ENCODE assay signal across 11 cellular contexts in the genomic region with DNA sequence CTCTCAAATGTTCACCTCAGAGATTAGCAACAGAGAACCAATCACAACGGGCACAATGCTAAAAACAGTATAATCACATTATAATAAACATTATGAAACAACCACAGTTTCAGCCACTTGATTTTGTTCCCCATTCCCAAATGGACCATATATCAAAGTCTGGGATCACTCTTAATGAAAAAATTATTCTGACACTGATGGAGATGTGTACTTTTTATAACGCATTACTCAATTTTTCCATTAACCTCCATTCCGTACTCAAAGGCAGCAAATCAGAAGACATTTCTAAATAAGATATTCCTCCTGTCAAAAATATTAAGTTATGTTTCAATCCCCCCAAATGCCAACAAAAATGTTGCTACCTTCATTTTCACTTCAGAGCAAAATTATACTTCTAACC. TPM values are rescaled to one million over a fixed set of nuclear protein-coding genes. Genes with fewer than 3 reads are reported as not detected.
DNase-seq lines count a peak whose midpoint lies in the region; ATAC-seq, FAIRE-seq and TF ChIP-seq lines count a peak whose summit lies in the region.
"Had no signal": no experiment of that assay in that cellular context is flagged by ENCODE, and none has a peak within 500 bp of the region (broad histone marks: within the 10 kb centered on the region; RNA-seq: fewer than 3 reads in every experiment).

No MANE protein-coding gene starts in this region.

- peaks cover 66% of the 10 kb centered on the region for H3K36me3 Mint-ChIP-seq in activated T-cell treated with anti-CD3 and anti-CD28 coated beads, Interleukin-2, amount 50 U/mL, for 24 hours (ENCODE audit: low read depth)
- H3K36me3 Mint-ChIP-seq in activated CD8-positive, alpha-beta T cell treated with anti-CD3 and anti-CD28 coated beads for 36 hours (ENCODE audit: low read depth): peaks cover 51% of the 10 kb centered on the region

- no peak for DNase-seq in activated T-cell treated with anti-CD3 and anti-CD28 coated beads, Interleukin-2, amount 50 U/mL, for 24 hours
- DNase-seq in activated T-cell treated with anti-CD3 and anti-CD28 coated beads for 4 hours: no peak
- no peak for DNase-seq in activated CD8-positive, alpha-beta T cell treated with anti-CD3 and anti-CD28 coated beads for 36 hours
- DNase-seq in foreskin keratinocyte: no peak
- DNase-seq in stimulated activated naive CD8-positive, alpha-beta T cell treated with anti-CD3 and anti-CD28 coated beads, Interleukin-15, amount 100 ng/mL, for 72 hours: no peak
- no peak for DNase-seq in stimulated activated CD4-positive, alpha-beta T cell treated with anti-CD3 and anti-CD28 coated beads, Interleukin-2, amount 100 ng/mL, for 48 hours
- no peak for DNase-seq in H54 (ENCODE audit: insufficient read length, low spot score)
- DNase-seq: pancreas, uterus had no signal

- no peak for TF ChIP-seq CTCF in activated CD8-positive, alpha-beta T cell treated with anti-CD3 and anti-CD28 coated beads for 36 hours (IDR thresholded peaks at IDR 0.05)
- no peak for TF ChIP-seq CTCF in foreskin keratinocyte (conservative IDR thresholded peaks at IDR 0.05)

- peak overlapping the region; percentile 7 for H3K27ac ChIP-seq in foreskin keratinocyte
- H3K27ac ChIP-seq: C4-2B had no signal

- no peaks in the 10 kb centered on the region for H3K27me3 ChIP-seq in foreskin keratinocyte
- H3K27me3 ChIP-seq: pancreas, uterus had no signal

- H3K4me1 ChIP-seq in foreskin keratinocyte: peaks cover 28% of the 10 kb centered on the region

- no peaks in the 10 kb centered on the region for H3K27me3 Mint-ChIP-seq in activated T-cell treated with anti-CD3 and anti-CD28 coated beads, Interleukin-2, amount 50 U/mL, for 24 hours
- no peaks in the 10 kb centered on the region for H3K27me3 Mint-ChIP-seq in activated CD8-positive, alpha-beta T cell treated with anti-CD3 and anti-CD28 coated beads for 36 hours
- H3K27me3 Mint-ChIP-seq in stimulated activated naive CD8-positive, alpha-beta T cell treated with anti-CD3 and anti-CD28 coated beads, Interleukin-15, amount 100 ng/mL, for 72 hours: no peaks in the 10 kb centered on the region

- intact Hi-C loops in activated CD8-positive, alpha-beta T cell treated with anti-CD3 and anti-CD28 coated beads for 36 hours (cut with micrococcal nuclease): loop anchor here (5.0 kb wide), 2 partner anchors 45 to 75 kb away; a partner anchor contains a TSS

- ATAC-seq in activated CD8-positive, alpha-beta T cell treated with anti-CD3 and anti-CD28 coated beads for 36 hours: no peak
- ATAC-seq in foreskin keratinocyte (no peak), esophagus mucosa (no peak)
- ATAC-seq in stimulated activated naive CD8-positive, alpha-beta T cell treated with anti-CD3 and anti-CD28 coated beads, Interleukin-15, amount 100 ng/mL, for 72 hours: no peak
- ATAC-seq: pancreas had no signal

- H3K4me3 Mint-ChIP-seq in activated T-cell treated with anti-CD3 and anti-CD28 coated beads, Interleukin-2, amount 50 U/mL, for 24 hours: peak overlapping the region; percentile 96
- peak overlapping the region; percentile 93 for H3K4me3 Mint-ChIP-seq in activated CD8-positive, alpha-beta T cell treated with anti-CD3 and anti-CD28 coated beads for 36 hours
- peak overlapping the region; percentile 92 to 98 for H3K4me3 Mint-ChIP-seq in stimulated activated naive CD8-positive, alpha-beta T cell treated with anti-CD3 and anti-CD28 coated beads, Interleukin-15, amount 100 ng/mL, for 72 hours

- POLR2A ChIA-PET in activated CD8-positive, alpha-beta T cell treated with anti-CD3 and anti-CD28 coated beads for 36 hours (lab: Charles Lee): interaction anchor here (0.6 to 9.1 kb wide), 12 partner anchors 8 to 292 kb away, joined by 3 to 163 read pairs (median 8); a partner anchor contains a TSS

- peak overlapping the region; percentile 95 for H3K27ac Mint-ChIP-seq in activated T-cell treated with anti-CD3 and anti-CD28 coated beads, Interleukin-2, amount 50 U/mL, for 24 hours
- H3K27ac Mint-ChIP-seq in activated CD8-positive, alpha-beta T cell treated with anti-CD3 and anti-CD28 coated beads for 36 hours: peak overlapping the region; percentile 99
- H3K27ac Mint-ChIP-seq in stimulated activated naive CD8-positive, alpha-beta T cell treated with anti-CD3 and anti-CD28 coated beads, Interleukin-15, amount 100 ng/mL, for 72 hours: peak overlapping the region; percentile 94 to 99

- CTCF ChIA-PET in activated CD8-positive, alpha-beta T cell treated with anti-CD3 and anti-CD28 coated beads for 36 hours (lab: Charles Lee): interaction anchor here (1.1 to 4.8 kb wide), 4 partner anchors 10 to 292 kb away, joined by 3 to 49 read pairs (median 4); a partner anchor contains a TSS

- peaks cover 57% of the 10 kb centered on the region for H3K4me1 Mint-ChIP-seq in activated T-cell treated with anti-CD3 and anti-CD28 coated beads, Interleukin-2, amount 50 U/mL, for 24 hours (ENCODE audit: low read depth)
- peaks cover 54% of the 10 kb centered on the region for H3K4me1 Mint-ChIP-seq in activated CD8-positive, alpha-beta T cell treated with anti-CD3 and anti-CD28 coated beads for 36 hours (ENCODE audit: low read depth)
- H3K4me1 Mint-ChIP-seq in stimulated activated naive CD8-positive, alpha-beta T cell treated with anti-CD3 and anti-CD28 coated beads, Interleukin-15, amount 100 ng/mL, for 72 hours: peaks cover 54% of the 10 kb centered on the region

- no peaks in the 10 kb centered on the region for H3K9me3 Mint-ChIP-seq in activated T-cell treated with anti-CD3 and anti-CD28 coated beads, Interleukin-2, amount 50 U/mL, for 24 hours
- H3K9me3 Mint-ChIP-seq in activated CD8-positive, alpha-beta T cell treated with anti-CD3 and anti-CD28 coated beads for 36 hours: no peaks in the 10 kb centered on the region
- H3K9me3 Mint-ChIP-seq in stimulated activated naive CD8-positive, alpha-beta T cell treated with anti-CD3 and anti-CD28 coated beads, Interleukin-15, amount 100 ng/mL, for 72 hours: no peaks in the 10 kb centered on the region

- FAIRE-seq in H54 (lab: Jason Lieb, UNC): no peak
- FAIRE-seq: pancreas had no signal

- no peak for TF ChIP-seq POLR2A in H54 (IDR thresholded peaks at IDR 0.05; ENCODE audit: low read depth, low read length)

RNA-seq across cellular contexts. Expression of a gene that starts 2.8 kb away (rescaled TPM):
- 100 to 1,000 TPM; 308 to 324 TPM for total RNA-seq in activated CD8-positive, alpha-beta T cell treated with anti-CD3 and anti-CD28 coated beads for 36 hours
- total RNA-seq in foreskin keratinocyte (129 and 163 TPM in 2 replicates), esophagus mucosa (130 TPM)
- polyA plus RNA-seq in foreskin keratinocyte: 153 and 183 TPM in 2 replicates

RNA-seq across cellular contexts. Expression of a gene that starts 2.8 kb away (rescaled TPM):
- 100 to 1,000 TPM; 111 to 114 TPM for total RNA-seq in activated CD8-positive, alpha-beta T cell treated with anti-CD3 and anti-CD28 coated beads for 36 hours
- total RNA-seq in foreskin keratinocyte: 62.7 and 62.8 TPM in 2 replicates
- 15.0 and 17.3 TPM in 2 replicates for polyA plus RNA-seq in foreskin keratinocyte
- 58.0 TPM for total RNA-seq in esophagus mucosa

RNA-seq across cellular contexts. Expression of a gene that starts 37.2 kb away (rescaled TPM):
- total RNA-seq in activated CD8-positive, alpha-beta T cell treated with anti-CD3 and anti-CD28 coated beads for 36 hours: 10 to 100 TPM; 39.7 to 40.8 TPM
- total RNA-seq in foreskin keratinocyte: 33.0 and 35.7 TPM in 2 replicates
- 27.5 and 30.0 TPM in 2 replicates for polyA plus RNA-seq in foreskin keratinocyte
- total RNA-seq in esophagus mucosa: 25.1 TPM

RNA-seq across cellular contexts. Expression of a gene that starts 37.3 kb away (rescaled TPM):
- total RNA-seq in activated CD8-positive, alpha-beta T cell treated with anti-CD3 and anti-CD28 coated beads for 36 hours: 100 to 1,000 TPM; 146 to 148 TPM
- total RNA-seq in foreskin keratinocyte (271 and 286 TPM in 2 replicates), esophagus mucosa (136 TPM)
- polyA plus RNA-seq in foreskin keratinocyte: 402 and 478 TPM in 2 replicates

RNA-seq across cellular contexts. Expression of a gene that starts 46.3 kb away (rescaled TPM):
- 10 to 100 TPM; 11.5 to 11.8 TPM for total RNA-seq in activated CD8-positive, alpha-beta T cell treated with anti-CD3 and anti-CD28 coated beads for 36 hours
- 1.5 and 3.2 TPM in 2 replicates for total RNA-seq in foreskin keratinocyte
- 1.7 and 2.2 TPM in 2 replicates for polyA plus RNA-seq in foreskin keratinocyte
- total RNA-seq in esophagus mucosa: 3.3 TPM
